Comparison of ENCODE assay signal across 1 cellular context in genomic region chr11:34056672-34057071, GRCh38.
TF ChIP-seq lines count a peak whose summit lies in the region.

No MANE protein-coding gene starts in this region.

TF ChIP-seq in neural cell, 6 proteins besides CTCF, POLR2A, EP300 and RAD21:
- no peak for TF ChIP-seq REST (IDR thresholded peaks at IDR 0.05; ENCODE audit: borderline replicate concordance)
- no peak for TF ChIP-seq EZH2 (IDR thresholded peaks at IDR 0.05; ENCODE audit: borderline replicate concordance, insufficient read depth, low read length, poor library complexity, severe bottlenecking)
- TF ChIP-seq MXI1 (conservative IDR thresholded peaks at IDR 0.05; ENCODE audit: poor library complexity, severe bottlenecking), result no peak
- no peak for TF ChIP-seq SMC3 (conservative IDR thresholded peaks at IDR 0.05; ENCODE audit: poor library complexity)
- TF ChIP-seq POLR2AphosphoS5 (IDR thresholded peaks at IDR 0.05), result no peak
- no peak for TF ChIP-seq TAF1 (IDR thresholded peaks at IDR 0.05; ENCODE audit: low read depth)
